ENCODE assay signal across 2 cellular contexts in the genomic region with DNA sequence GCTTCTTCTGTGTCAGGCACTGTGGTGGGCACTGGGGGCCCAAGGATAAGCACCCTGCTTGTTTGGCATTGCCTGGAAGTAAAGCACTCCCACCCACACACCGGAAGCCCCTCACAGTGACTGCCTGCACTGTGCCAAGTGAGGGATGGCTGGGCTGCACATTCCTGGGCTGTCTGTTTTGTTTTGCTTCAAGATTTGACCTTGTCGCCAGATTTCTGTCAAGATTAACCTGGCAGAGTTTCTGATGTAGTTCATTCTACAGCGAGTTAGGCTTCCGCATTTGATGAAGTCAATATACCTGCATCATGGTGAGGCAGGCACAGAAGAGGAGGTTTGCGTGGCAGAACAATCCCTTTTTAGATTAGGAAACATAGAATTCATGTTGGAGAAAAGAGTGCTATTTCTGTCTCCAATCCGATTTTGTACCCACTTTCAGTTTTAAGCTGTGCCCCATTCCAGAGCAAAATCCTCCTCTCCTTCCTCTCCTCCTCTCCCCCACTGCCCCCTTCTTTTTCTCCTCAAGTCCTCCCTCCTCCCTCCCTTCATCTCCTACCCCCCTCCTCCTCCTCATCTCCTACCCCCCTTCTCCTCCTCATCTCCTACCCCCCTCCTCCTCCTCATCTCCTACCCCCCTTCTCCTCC.
TF ChIP-seq lines count a peak whose summit lies in the region.

No MANE protein-coding gene starts in this region.

TF ChIP-seq in IMR-90, 13 proteins besides CTCF, POLR2A, EP300 and RAD21:
- TF ChIP-seq FOS (IDR thresholded peaks at IDR 0.05; ENCODE audit: low read depth, low read length), result no peak
- no peak for TF ChIP-seq SMC3 (IDR thresholded peaks at IDR 0.05; ENCODE audit: low read depth, low read length)
- TF ChIP-seq, protein P1, sequence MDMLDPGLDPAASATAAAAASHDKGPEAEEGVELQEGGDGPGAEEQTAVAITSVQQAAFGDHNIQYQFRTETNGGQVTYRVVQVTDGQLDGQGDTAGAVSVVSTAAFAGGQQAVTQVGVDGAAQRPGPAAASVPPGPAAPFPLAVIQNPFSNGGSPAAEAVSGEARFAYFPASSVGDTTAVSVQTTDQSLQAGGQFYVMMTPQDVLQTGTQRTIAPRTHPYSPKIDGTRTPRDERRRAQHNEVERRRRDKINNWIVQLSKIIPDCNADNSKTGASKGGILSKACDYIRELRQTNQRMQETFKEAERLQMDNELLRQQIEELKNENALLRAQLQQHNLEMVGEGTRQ (IDR thresholded peaks at IDR 0.05; ENCODE audit: low read depth, low read length), result no peak
- TF ChIP-seq CHD1 (IDR thresholded peaks at IDR 0.05; ENCODE audit: low read depth, low read length), result no peak

TF ChIP-seq in K562, 482 proteins besides CTCF, POLR2A, EP300 and RAD21:
- TF ChIP-seq CEBPG (CRISPR knock-in tag; IDR thresholded peaks at IDR 0.05) (no peak), CEBPG (tag; conservative IDR thresholded peaks at IDR 0.05 in 1 of 2, IDR thresholded peaks at IDR 0.05 in 1 of 2) (no peak), SMARCA5 (IDR thresholded peaks at IDR 0.05) (no peak), SRF (CRISPR knock-in tag; IDR thresholded peaks at IDR 0.05) (no peak), RB1 (IDR thresholded peaks at IDR 0.05; ENCODE audit: low read depth) (no peak), PCBP2 (IDR thresholded peaks at IDR 0.05; ENCODE audit: low read depth, low read length, poor library complexity, severe bottlenecking) (peak; percentile 7)
- TF ChIP-seq, protein P2, sequence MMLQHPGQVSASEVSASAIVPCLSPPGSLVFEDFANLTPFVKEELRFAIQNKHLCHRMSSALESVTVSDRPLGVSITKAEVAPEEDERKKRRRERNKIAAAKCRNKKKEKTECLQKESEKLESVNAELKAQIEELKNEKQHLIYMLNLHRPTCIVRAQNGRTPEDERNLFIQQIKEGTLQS (IDR thresholded peaks at IDR 0.05), result no peak
- TF ChIP-seq, protein P2 (CRISPR knock-in tag; conservative IDR thresholded peaks at IDR 0.05), result no peak
- TF ChIP-seq, protein P3, sequence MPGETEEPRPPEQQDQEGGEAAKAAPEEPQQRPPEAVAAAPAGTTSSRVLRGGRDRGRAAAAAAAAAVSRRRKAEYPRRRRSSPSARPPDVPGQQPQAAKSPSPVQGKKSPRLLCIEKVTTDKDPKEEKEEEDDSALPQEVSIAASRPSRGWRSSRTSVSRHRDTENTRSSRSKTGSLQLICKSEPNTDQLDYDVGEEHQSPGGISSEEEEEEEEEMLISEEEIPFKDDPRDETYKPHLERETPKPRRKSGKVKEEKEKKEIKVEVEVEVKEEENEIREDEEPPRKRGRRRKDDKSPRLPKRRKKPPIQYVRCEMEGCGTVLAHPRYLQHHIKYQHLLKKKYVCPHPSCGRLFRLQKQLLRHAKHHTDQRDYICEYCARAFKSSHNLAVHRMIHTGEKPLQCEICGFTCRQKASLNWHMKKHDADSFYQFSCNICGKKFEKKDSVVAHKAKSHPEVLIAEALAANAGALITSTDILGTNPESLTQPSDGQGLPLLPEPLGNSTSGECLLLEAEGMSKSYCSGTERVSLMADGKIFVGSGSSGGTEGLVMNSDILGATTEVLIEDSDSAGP (CRISPR knock-in tag; IDR thresholded peaks at IDR 0.05), result no peak
TF ChIP-seq in K562: peak in this region for 1.
